In the genomic region with DNA sequence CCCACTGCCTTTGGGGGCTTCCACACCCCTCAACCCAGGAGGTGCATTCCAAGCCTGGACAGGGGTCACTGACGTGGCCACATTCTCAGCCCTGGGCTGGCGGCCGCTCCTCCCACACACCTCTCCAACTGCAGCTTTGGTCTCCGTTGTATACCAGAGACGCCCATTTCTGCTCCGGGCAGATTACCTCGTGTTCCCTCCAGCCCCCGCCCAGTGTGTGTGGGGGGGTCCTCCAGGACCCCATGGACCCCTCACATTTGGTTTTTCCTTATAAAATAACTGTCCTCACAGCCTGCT, we compare ENCODE assay signal across 1 cellular context.
TF ChIP-seq lines count a peak whose summit lies in the region.

No MANE protein-coding gene starts in this region.

TF ChIP-seq in SK-N-SH, 30 proteins besides CTCF, POLR2A, EP300 and RAD21:
- TF ChIP-seq ZBTB33 (IDR thresholded peaks at IDR 0.05; ENCODE audit: borderline replicate concordance, low read depth) (no peak), USF1 (IDR thresholded peaks at IDR 0.05; ENCODE audit: borderline replicate concordance, low read depth) (no peak), TEAD4 (IDR thresholded peaks at IDR 0.05; ENCODE audit: borderline replicate concordance, insufficient read depth) (no peak), POLR2AphosphoS5 (IDR thresholded peaks at IDR 0.05; ENCODE audit: low read depth, low read length) (no peak), SMC3 (IDR thresholded peaks at IDR 0.05; ENCODE audit: low read depth, low read length) (no peak), TAF1 (IDR thresholded peaks at IDR 0.05; ENCODE audit: borderline replicate concordance, low read depth, low read length) (no peak), NFIC (IDR thresholded peaks at IDR 0.05; ENCODE audit: borderline replicate concordance) (no peak), ELF1 (IDR thresholded peaks at IDR 0.05) (no peak), RFX5 (IDR thresholded peaks at IDR 0.05; ENCODE audit: low read length) (no peak), IRF3 (IDR thresholded peaks at IDR 0.05; ENCODE audit: low read depth, low read length) (no peak), CHD2 (IDR thresholded peaks at IDR 0.05; ENCODE audit: low read length, partially characterized antibody) (no peak), FOXM1 (IDR thresholded peaks at IDR 0.05; ENCODE audit: low read depth) (no peak), NRF1 (IDR thresholded peaks at IDR 0.05; ENCODE audit: low read depth, low read length) (no peak), RXRA (IDR thresholded peaks at IDR 0.05; ENCODE audit: borderline replicate concordance, low read depth) (no peak)
- TF ChIP-seq, protein P1, sequence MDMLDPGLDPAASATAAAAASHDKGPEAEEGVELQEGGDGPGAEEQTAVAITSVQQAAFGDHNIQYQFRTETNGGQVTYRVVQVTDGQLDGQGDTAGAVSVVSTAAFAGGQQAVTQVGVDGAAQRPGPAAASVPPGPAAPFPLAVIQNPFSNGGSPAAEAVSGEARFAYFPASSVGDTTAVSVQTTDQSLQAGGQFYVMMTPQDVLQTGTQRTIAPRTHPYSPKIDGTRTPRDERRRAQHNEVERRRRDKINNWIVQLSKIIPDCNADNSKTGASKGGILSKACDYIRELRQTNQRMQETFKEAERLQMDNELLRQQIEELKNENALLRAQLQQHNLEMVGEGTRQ (IDR thresholded peaks at IDR 0.05; ENCODE audit: borderline replicate concordance, low read depth, low read length): no peak
